19 cellular contexts compared by ENCODE assay signal in the genomic region with DNA sequence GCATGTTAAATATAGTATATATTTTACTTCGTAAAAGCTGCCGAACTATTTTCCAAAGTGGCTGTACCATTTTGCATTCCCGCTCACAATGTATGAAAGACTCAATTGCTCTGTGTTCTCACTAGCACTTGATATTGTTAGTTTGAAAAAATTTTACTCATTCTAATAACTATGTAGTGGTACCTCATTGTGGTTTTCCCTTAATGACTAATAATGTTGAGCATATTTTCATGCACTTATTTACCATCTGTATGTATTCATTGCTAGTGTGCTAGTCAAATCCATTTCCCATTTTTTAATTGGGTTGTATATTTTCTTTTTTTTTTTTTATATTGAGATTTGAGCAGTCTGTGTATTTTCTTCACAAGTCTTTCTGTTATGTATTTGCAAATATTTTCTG. TPM values are rescaled to one million over a fixed set of nuclear protein-coding genes. Genes with fewer than 3 reads are reported as not detected.
DNase-seq lines count a peak whose midpoint lies in the region; ATAC-seq, FAIRE-seq and TF ChIP-seq lines count a peak whose summit lies in the region.
"Had no signal": no experiment of that assay in that cellular context is flagged by ENCODE, and none has a peak within 500 bp of the region (broad histone marks: within the 10 kb centered on the region; RNA-seq: fewer than 3 reads in every experiment).

No MANE protein-coding gene starts in this region.

- intact Hi-C loops in gastrocnemius medialis (cut with DNase I; ENCODE audit: low total_unique reads), result no loop called here

- H3K27ac ChIP-seq in GM23248 (no peak overlapping the region), gastrocnemius medialis (no peak overlapping the region)

- no peaks in the 10 kb centered on the region for H3K36me3 ChIP-seq in GM23248 (ENCODE audit: low read depth)
- H3K36me3 ChIP-seq in bronchial epithelial cell (ENCODE audit: control insufficient read depth, insufficient read depth, low read length), result no peaks in the 10 kb centered on the region
- H3K36me3 ChIP-seq in gastrocnemius medialis, result no peaks in the 10 kb centered on the region
- H3K36me3 ChIP-seq: BE2C had no signal

- no peak for TF ChIP-seq CTCF in bronchial epithelial cell (IDR thresholded peaks at IDR 0.05; ENCODE audit: insufficient read depth, low read length, severe bottlenecking)
- no peak for TF ChIP-seq CTCF in gastrocnemius medialis (IDR thresholded peaks at IDR 0.05 in 4 of 5, conservative IDR thresholded peaks at IDR 0.05 in 1 of 5)

- no peaks in the 10 kb centered on the region for H3K9me2 ChIP-seq in GM23248 (ENCODE audit: insufficient read depth)

- H2AFZ ChIP-seq in GM23248, result no peak overlapping the region

- H3K9me3 ChIP-seq in GM23248 (ENCODE audit: low read depth), result no peaks in the 10 kb centered on the region
- no peaks in the 10 kb centered on the region for H3K9me3 ChIP-seq in gastrocnemius medialis
- H3K9me3 ChIP-seq: BE2C had no signal

- no peak overlapping the region for H3K4me3 ChIP-seq in GM23248
- H3K4me3 ChIP-seq in bronchial epithelial cell (ENCODE audit: low read depth, low read length), result no peak overlapping the region
- no peak overlapping the region for H3K4me3 ChIP-seq in gastrocnemius medialis
- H3K4me3 ChIP-seq: GM12878 had no signal

- no peaks in the 10 kb centered on the region for H4K20me1 ChIP-seq in GM23248 (ENCODE audit: insufficient read depth)

- ATAC-seq in HG02759 (IDR thresholded peaks at IDR 0.05; ENCODE audit: unreplicated experiment) (no peak), gastrocnemius medialis (no peak)
- ATAC-seq: GM12878 had no signal

- 89 to 95% methylated on average over 3 of the region's 3 CpGs for WGBS in GM23248 (ENCODE audit: low coverage in 1 of 2, low lambda C conversion rate in 2 of 2, missing lambda C conversion rate in 2 of 2), 2 experiments

- no peaks in the 10 kb centered on the region for H3K79me2 ChIP-seq in GM23248 (ENCODE audit: insufficient read depth)

- H3K4me1 ChIP-seq in GM23248 (ENCODE audit: insufficient read depth) (no peaks in the 10 kb centered on the region; the same call in 1 of the 2 replicates), gastrocnemius medialis (no peaks in the 10 kb centered on the region)

- no peak for TF ChIP-seq POLR2A in gastrocnemius medialis (IDR thresholded peaks at IDR 0.05)

- DNase-seq in EH (ENCODE audit: low read depth) (peak; percentile 7), GM23248 (peak; percentile 8), bronchial epithelial cell (ENCODE audit: low read depth) (peak; percentile 52), gastrocnemius medialis (no peak)
- no peak for DNase-seq in stimulated activated CD4-positive, alpha-beta T cell treated with anti-CD3 and anti-CD28 coated beads, Interleukin-4, amount 100 ng/mL, for 4 hours
- DNase-seq: BE2C; C1 segment of cervical spinal cord; CD4-positive, CD25-positive, alpha-beta regulatory T cell; CD8-positive, alpha-beta memory T cell; COR-L47; DMS 273 treated with DMSO at 0.1 percent for 48 hours; DMS53; DND-41; GF-D8; H9 had no signal

- H3K27me3 ChIP-seq in GM23248 (replicated peaks; ENCODE audit: insufficient read depth) (no peaks in the 10 kb centered on the region), bronchial epithelial cell (ENCODE audit: control insufficient read depth, insufficient read depth, low read length) (no peaks in the 10 kb centered on the region), gastrocnemius medialis (no peaks in the 10 kb centered on the region)
- H3K27me3 ChIP-seq: BE2C had no signal

- in situ Hi-C loops in GM23248 (cut with MboI), result no loop called here
- in situ Hi-C loops in gastrocnemius medialis (cut with MboI; ENCODE audit: low sequenced_read_pairs in 4 of 4), result no loop called here

- no peaks in the 10 kb centered on the region for H3F3A ChIP-seq in GM23248 (ENCODE audit: insufficient read depth)

- H3K4me2 ChIP-seq in GM23248 (ENCODE audit: unreplicated experiment), result no peak overlapping the region

- H3K9ac ChIP-seq in GM23248, result no peak overlapping the region

- FAIRE-seq in bronchial epithelial cell (lab: Jason Lieb, UNC), result no peak
- FAIRE-seq: GM12878, H1 had no signal

RNA-seq across cellular contexts. Expression of a gene that starts 58.4 kb away (rescaled TPM):
- 3.8 and 5.6 TPM in 2 replicates for total RNA-seq in GM23248 (2014; rRNA removed; shearing (Covaris generic))
- 2.3 and 3.7 TPM in 2 replicates for polyA plus RNA-seq in GM23248 (2016; fragmentation: Nextera tagmentation; extraction: Ambion mirVana)
- 6.8 and 10.6 TPM in 2 replicates for total RNA-seq in bronchial epithelial cell
- 1 to 10 TPM in 2 of 4 donors, not detected in 2; 1.1 to 3.2 TPM for total RNA-seq in gastrocnemius medialis
- total RNA-seq: A172; CD4-positive, CD25-positive, alpha-beta regulatory T cell; CD8-positive, alpha-beta memory T cell had no signal
- polyA plus RNA-seq: CD4-positive, CD25-positive, alpha-beta regulatory T cell; CD8-positive, alpha-beta memory T cell; GM12878 had no signal

Comparison
In these comparisons a context has a peak if more than half of its experiments do, and no peak if none do; other contexts are left out.
1. DNase-seq: peak in EH (single experiment), GM23248 (single experiment) and bronchial epithelial cell (single experiment); none in gastrocnemius medialis (0 of 2) and stimulated activated CD4-positive, alpha-beta T cell treated with anti-CD3 and anti-CD28 coated beads, Interleukin-4, amount 100 ng/mL, for 4 hours (0 of 2).